ENCODE assay signal across 27 cellular contexts in genomic region chr3:148629006-148629405, GRCh38.
"Had no signal": no experiment of that assay in that cellular context is flagged by ENCODE, and none has a peak within 500 bp of the region (broad histone marks: within the 10 kb centered on the region; RNA-seq: fewer than 3 reads in every experiment).

No MANE protein-coding gene starts in this region.

- H3K36me3 ChIP-seq: colonic mucosa, esophagus muscularis mucosa, esophagus squamous epithelium, gastrocnemius medialis, gastroesophageal sphincter, heart left ventricle, heart right ventricle had no signal

- H3K27me3 ChIP-seq: colonic mucosa, dorsolateral prefrontal cortex, esophagus muscularis mucosa, esophagus squamous epithelium, foreskin keratinocyte, gastrocnemius medialis, gastroesophageal sphincter, heart left ventricle, heart right ventricle had no signal

- ATAC-seq: effector memory CD8-positive, alpha-beta T cell; esophagus mucosa; foreskin keratinocyte; gastrocnemius medialis; gastroesophageal sphincter; heart left ventricle; heart right ventricle had no signal

- H3K4me3 ChIP-seq: colonic mucosa, coronary artery, dorsolateral prefrontal cortex, esophagus muscularis mucosa, esophagus squamous epithelium, gastrocnemius medialis, gastroesophageal sphincter, heart left ventricle, heart right ventricle had no signal

- H3K9me3 ChIP-seq: colonic mucosa, esophagus muscularis mucosa, gastrocnemius medialis had no signal

- FAIRE-seq: colon, endometrium, endothelial cell of umbilical vein had no signal

- DNase-seq: colonic mucosa; cortex of kidney; dermis blood vessel endothelial cell; dorsolateral prefrontal cortex; effector CD4-positive, alpha-beta T cell; effector CD8-positive, alpha-beta T cell; effector memory CD4-positive, alpha-beta T cell; effector memory CD8-positive, alpha-beta T cell; endodermal cell; erythroblast; esophagus squamous epithelium; foreskin fibroblast; foreskin keratinocyte; foreskin melanocyte; gastrocnemius medialis; glutamatergic neuron; head of caudate nucleus; heart left ventricle; heart right ventricle had no signal

- H3K4me1 ChIP-seq: colonic mucosa, esophagus muscularis mucosa, esophagus squamous epithelium, foreskin keratinocyte, gastrocnemius medialis, gastroesophageal sphincter, heart left ventricle, heart right ventricle had no signal

- H3K27ac ChIP-seq: colonic mucosa, coronary artery, dorsolateral prefrontal cortex, epithelial cell of prostate, esophagus muscularis mucosa, esophagus squamous epithelium, foreskin keratinocyte, gastrocnemius medialis, gastroesophageal sphincter, heart left ventricle, heart right ventricle had no signal
